In genomic region chr14:102729825-102730224, GRCh38 we compare ENCODE assay signal across 2 cellular contexts.
A peak's percentile ranks its signal among the peaks of the same experiment; 100 is the strongest.
TF ChIP-seq lines count a peak whose summit lies in the region.

No MANE protein-coding gene starts in this region.

TF ChIP-seq in GM12878, 131 proteins besides CTCF, POLR2A, EP300 and RAD21:
- TF ChIP-seq E2F4 (IDR thresholded peaks at IDR 0.05; ENCODE audit: low read depth, low read length), result no peak
- no peak for TF ChIP-seq NRF1 (conservative IDR thresholded peaks at IDR 0.05; ENCODE audit: low read depth, low read length)
- TF ChIP-seq E2F8 (IDR thresholded peaks at IDR 0.05; ENCODE audit: low read depth, partially characterized antibody), result no peak
- no peak for TF ChIP-seq SKIL (IDR thresholded peaks at IDR 0.05; ENCODE audit: low read depth, poor library complexity, severe bottlenecking)
- no peak for TF ChIP-seq KLF5 (IDR thresholded peaks at IDR 0.05; ENCODE audit: partially characterized antibody)
- TF ChIP-seq E4F1 (IDR thresholded peaks at IDR 0.05; ENCODE audit: borderline replicate concordance, partially characterized antibody), result no peak
- TF ChIP-seq ZNF24 (IDR thresholded peaks at IDR 0.05), result no peak
- TF ChIP-seq HDGF (IDR thresholded peaks at IDR 0.05), result no peak
TF ChIP-seq in GM12878: peak in this region for 0.

TF ChIP-seq in HepG2, 621 proteins besides CTCF, POLR2A, EP300 and RAD21:
- no peak for TF ChIP-seq CEBPZ (IDR thresholded peaks at IDR 0.05; ENCODE audit: low read length)
- no peak for TF ChIP-seq ARNT (IDR thresholded peaks at IDR 0.05)
- TF ChIP-seq RBM22 (optimal IDR thresholded peaks at IDR 0.05; ENCODE audit: low read length), result peak; percentile 55
- no peak for TF ChIP-seq NR3C1 (CRISPR knock-in tag; IDR thresholded peaks at IDR 0.05)
- no peak for TF ChIP-seq ZNF44 (CRISPR knock-in tag; IDR thresholded peaks at IDR 0.05)
- TF ChIP-seq TERF1 (CRISPR knock-in tag; IDR thresholded peaks at IDR 0.05), result no peak
- no peak for TF ChIP-seq TCF12 (IDR thresholded peaks at IDR 0.05)
- TF ChIP-seq TCF12 (CRISPR knock-in tag; IDR thresholded peaks at IDR 0.05), result no peak
- TF ChIP-seq ARNT2 (CRISPR knock-in tag; IDR thresholded peaks at IDR 0.05; ENCODE audit: low read depth), result no peak
TF ChIP-seq in HepG2: peak in this region for 1.
